In genomic region chr6:49264909-49265308, GRCh38 we compare ENCODE assay signal across 13 cellular contexts.
"Had no signal": no experiment of that assay in that cellular context is flagged by ENCODE, and none has a peak within 500 bp of the region (broad histone marks: within the 10 kb centered on the region; RNA-seq: fewer than 3 reads in every experiment).

No MANE protein-coding gene starts in this region.

- DNase-seq: activated CD4-positive, alpha-beta T cell treated with anti-CD3 and anti-CD28 coated beads, Interleukin-2, amount 50 U/mL, for 4 hours; activated CD8-positive, alpha-beta memory T cell treated with anti-CD3 and anti-CD28 coated beads, Interleukin-2, amount 10 ng/mL, durations not matched to agents 7 days and 5 days; activated effector memory CD4-positive, alpha-beta T cell treated with anti-CD3 and anti-CD28 coated beads, Interleukin-2, amount 50 U/mL, for 16 hours; activated T-cell treated with anti-CD3 and anti-CD28 coated beads, Interleukin-2, amount 50 U/mL, for 4 hours; brain microvascular endothelial cell; dermis blood vessel endothelial cell; mucosa of descending colon; naive thymus-derived CD8-positive, alpha-beta T cell had no signal

- H3K4me3 ChIP-seq: mucosa of descending colon, smooth muscle cell, tibial nerve had no signal

- H3K27ac ChIP-seq: brain microvascular endothelial cell, tibial nerve had no signal

- H3K36me3 Mint-ChIP-seq: activated CD8-positive, alpha-beta memory T cell treated with anti-CD3 and anti-CD28 coated beads, Interleukin-2, amount 10 ng/mL, durations not matched to agents 7 days and 5 days; activated naive CD8-positive, alpha-beta T cell; naive thymus-derived CD8-positive, alpha-beta T cell; stimulated activated effector memory CD8-positive, alpha-beta T cell treated with anti-CD3 and anti-CD28 coated beads, Interleukin-12 subunit alpha, Interleukin-12 subunit beta, amount 100 ng/mL, for 72 hours had no signal

- H3K9me3 ChIP-seq: mucosa of descending colon, tibial nerve had no signal

- H3K4me1 Mint-ChIP-seq: activated CD8-positive, alpha-beta memory T cell treated with anti-CD3 and anti-CD28 coated beads, Interleukin-2, amount 10 ng/mL, durations not matched to agents 7 days and 5 days; naive thymus-derived CD8-positive, alpha-beta T cell; stimulated activated effector memory CD8-positive, alpha-beta T cell treated with anti-CD3 and anti-CD28 coated beads, Interleukin-12 subunit alpha, Interleukin-12 subunit beta, amount 100 ng/mL, for 72 hours had no signal

- H3K27me3 ChIP-seq: brain microvascular endothelial cell, tibial nerve had no signal

- H3K36me3 ChIP-seq: brain microvascular endothelial cell, tibial nerve had no signal

- H3K4me2 ChIP-seq: smooth muscle cell had no signal

- H3K4me1 ChIP-seq: tibial nerve had no signal

- H3K27me3 Mint-ChIP-seq: activated CD8-positive, alpha-beta memory T cell treated with anti-CD3 and anti-CD28 coated beads, Interleukin-2, amount 10 ng/mL, durations not matched to agents 7 days and 5 days; activated naive CD8-positive, alpha-beta T cell; naive thymus-derived CD8-positive, alpha-beta T cell had no signal

- H3K27ac Mint-ChIP-seq: activated CD8-positive, alpha-beta memory T cell treated with anti-CD3 and anti-CD28 coated beads, Interleukin-2, amount 10 ng/mL, durations not matched to agents 7 days and 5 days; activated naive CD8-positive, alpha-beta T cell; naive thymus-derived CD8-positive, alpha-beta T cell; stimulated activated effector memory CD8-positive, alpha-beta T cell treated with anti-CD3 and anti-CD28 coated beads, Interleukin-12 subunit alpha, Interleukin-12 subunit beta, amount 100 ng/mL, for 72 hours had no signal

- H3K4me3 Mint-ChIP-seq: activated CD8-positive, alpha-beta memory T cell treated with anti-CD3 and anti-CD28 coated beads, Interleukin-2, amount 10 ng/mL, durations not matched to agents 7 days and 5 days; activated naive CD8-positive, alpha-beta T cell; activated T-cell treated with anti-CD3 and anti-CD28 coated beads, Interleukin-2, amount 50 U/mL, for 4 hours; naive thymus-derived CD8-positive, alpha-beta T cell; stimulated activated effector memory CD8-positive, alpha-beta T cell treated with anti-CD3 and anti-CD28 coated beads, Interleukin-12 subunit alpha, Interleukin-12 subunit beta, amount 100 ng/mL, for 72 hours had no signal

- ATAC-seq: activated CD8-positive, alpha-beta memory T cell treated with anti-CD3 and anti-CD28 coated beads, Interleukin-2, amount 10 ng/mL, durations not matched to agents 7 days and 5 days; activated T-cell treated with anti-CD3 and anti-CD28 coated beads, Interleukin-2, amount 50 U/mL, for 4 hours; mucosa of descending colon; naive thymus-derived CD8-positive, alpha-beta T cell; right cardiac atrium; stimulated activated effector memory CD8-positive, alpha-beta T cell treated with anti-CD3 and anti-CD28 coated beads, Interleukin-12 subunit alpha, Interleukin-12 subunit beta, amount 100 ng/mL, for 72 hours had no signal
